ENCODE assay signal across 17 cellular contexts in genomic region chr5:37554403-37554739, GRCh38.
DNase-seq lines count a peak whose midpoint lies in the region; ATAC-seq, FAIRE-seq and TF ChIP-seq lines count a peak whose summit lies in the region.
"Had no signal": no experiment of that assay in that cellular context is flagged by ENCODE, and none has a peak within 500 bp of the region (broad histone marks: within the 10 kb centered on the region; RNA-seq: fewer than 3 reads in every experiment).

No MANE protein-coding gene starts in this region.

- TF ChIP-seq POLR2A in endothelial cell of umbilical vein (IDR thresholded peaks at IDR 0.05; ENCODE audit: low read depth, low read length), result no peak
- no peak for TF ChIP-seq POLR2A in sigmoid colon (IDR thresholded peaks at IDR 0.05)

- CTCF ChIA-PET in PC-3 (lab: Charles Lee), result interaction anchor here (0.5 to 1.3 kb wide), 5 partner anchors 45 to 641 kb away, joined by 3 to 5 read pairs (median 4); no protein-coding TSS in a partner anchor
- CTCF ChIA-PET in endothelial cell of umbilical vein (lab: Charles Lee), result interaction anchor here (0.9 to 3.8 kb wide), 7 partner anchors 11 to 638 kb away, joined by 3 to 33 read pairs (median 4); no protein-coding TSS in a partner anchor

- POLR2A ChIA-PET in PC-3 (lab: Charles Lee; ENCODE audit: unreplicated experiment), result no interaction called here
- POLR2A ChIA-PET in endothelial cell of umbilical vein (lab: Charles Lee), result no interaction called here

- dilution Hi-C loops in endothelial cell of umbilical vein (cut with MboI; ENCODE audit: extremely low pct_ligation_motif_present, low sequenced_read_pairs), result no loop called here

- no peaks in the 10 kb centered on the region for H3K9me1 ChIP-seq in endothelial cell of umbilical vein (replicated peaks; ENCODE audit: control insufficient read depth, extremely low read depth, insufficient read depth, low read length)

- no peak overlapping the region for H2AFZ ChIP-seq in PC-3 (ENCODE audit: low read length)
- no peak overlapping the region for H2AFZ ChIP-seq in endothelial cell of umbilical vein (ENCODE audit: low read depth, low read length)

- H3K4me3 ChIP-seq in PC-3 (ENCODE audit: low read length) (no peak overlapping the region), endothelial cell of umbilical vein (replicated peaks in 1 of 3; ENCODE audit: insufficient read depth in 1 of 3, low read depth in 1 of 3, low read length in 3 of 3) (no peak overlapping the region), sigmoid colon (no peak overlapping the region)
- H3K4me3 ChIP-seq: SJCRH30 had no signal

- H3K4me2 ChIP-seq in PC-3 (ENCODE audit: low read length), result no peak overlapping the region
- H3K4me2 ChIP-seq in endothelial cell of umbilical vein (ENCODE audit: insufficient read depth, low read length), result no peak overlapping the region
- H3K4me2 ChIP-seq: KMS-11 had no signal

- TF ChIP-seq CTCF in C4-2B (conservative IDR thresholded peaks at IDR 0.05) (no peak), PC-3 (conservative IDR thresholded peaks at IDR 0.05; ENCODE audit: low read depth, low read length) (no peak), endothelial cell of umbilical vein (IDR thresholded peaks at IDR 0.05; ENCODE audit: extremely low read depth in 1 of 2, insufficient read depth in 1 of 2, low read depth in 1 of 2, low read length in 2 of 2) (no peak), sigmoid colon (IDR thresholded peaks at IDR 0.05) (no peak)

- H3K36me3 ChIP-seq in PC-3 (ENCODE audit: low read depth, low read length), result no peaks in the 10 kb centered on the region
- H3K36me3 ChIP-seq in endothelial cell of umbilical vein (ENCODE audit: control insufficient read depth in 2 of 2, extremely low read depth in 1 of 2, insufficient read depth in 2 of 2, low read length in 2 of 2), result no peaks in the 10 kb centered on the region
- no peaks in the 10 kb centered on the region for H3K36me3 ChIP-seq in sigmoid colon
- H3K36me3 ChIP-seq: SJCRH30 had no signal

- H3K27me3 ChIP-seq in PC-3 (ENCODE audit: low read length), result no peaks in the 10 kb centered on the region
- H3K27me3 ChIP-seq in endothelial cell of umbilical vein (ENCODE audit: control insufficient read depth in 2 of 2, insufficient read depth in 2 of 2, low read length in 2 of 2), result no peaks in the 10 kb centered on the region
- H3K27me3 ChIP-seq in sigmoid colon, result no peaks in the 10 kb centered on the region
- H3K27me3 ChIP-seq: SJCRH30 had no signal

- H3K79me2 ChIP-seq in PC-3 (ENCODE audit: low read length), result no peaks in the 10 kb centered on the region
- H3K79me2 ChIP-seq in endothelial cell of umbilical vein (ENCODE audit: control insufficient read depth, insufficient read depth, low read length), result no peaks in the 10 kb centered on the region

- WGBS in sigmoid colon, 2 donors, result 84 to 100% methylated on average over 2 of the region's 2 CpGs

- peaks cover 12% of the 10 kb centered on the region; the same call in 1 of the 2 replicates for H3K4me1 ChIP-seq in PC-3 (ENCODE audit: insufficient read depth, low read length)
- peaks cover 24% of the 10 kb centered on the region for H3K4me1 ChIP-seq in endothelial cell of umbilical vein (ENCODE audit: control insufficient read depth, extremely low read depth, insufficient read depth, low read length)
- H3K4me1 ChIP-seq in sigmoid colon, result peaks cover 0 to 17% (median 15%) of the 10 kb centered on the region in 4 donors
- H3K4me1 ChIP-seq: SJCRH30 had no signal

- H3K27ac ChIP-seq in C4-2B (peak overlapping the region; percentile 6; the same call in 1 of the 2 replicates), PC-3 (ENCODE audit: low read length) (no peak overlapping the region), endothelial cell of umbilical vein (ENCODE audit: insufficient read depth, low read depth, low read length) (peak overlapping the region; percentile 61), sigmoid colon (peak overlapping the region in 3 of 4 donors; percentile 50 to 70 (median 62)), caudate nucleus (ENCODE audit: low read depth, low read length) (no peak overlapping the region)
- H3K27ac ChIP-seq: KMS-11, SJCRH30 had no signal

- H4K20me1 ChIP-seq in PC-3 (ENCODE audit: low read length) (no peaks in the 10 kb centered on the region), endothelial cell of umbilical vein (replicated peaks; ENCODE audit: control insufficient read depth, extremely low read depth, insufficient read depth, low read length) (no peaks in the 10 kb centered on the region)

- DNase-seq in PC-3 (no peak), endothelial cell of umbilical vein (ENCODE audit: low read depth, low spot score) (no peak), sigmoid colon (no peak), NCI-H1694 treated with DMSO at 0.1 percent for 48 hours (lab: John Stamatoyannopoulos, UW) (no peak), anterior cingulate cortex (lab: John Stamatoyannopoulos, UW) (no peak), caudate nucleus (lab: John Stamatoyannopoulos, UW) (no peak), left ventricle myocardium superior (no peak)
- DNase-seq: H9, NCI-H1105, NCI-H146, NCI-H2029 treated with DMSO at 0.1 percent for 48 hours, NCI-H345, NCI-H524 had no signal

- intact Hi-C loops in PC-3 (cut with micrococcal nuclease) (loop anchor here (2.0 to 10.0 kb wide), 4 partner anchors 60 to 200 kb away; no protein-coding TSS in a partner anchor), endothelial cell of umbilical vein (cut with micrococcal nuclease) (loop anchor here (2.0 kb wide), 1 partner anchor 184 kb away; the partner anchor contains the start of gene NUP155), sigmoid colon (cut with DNase I) (loop anchor here (5.0 kb wide), 2 partner anchors 43 to 52 kb away; no protein-coding TSS in a partner anchor), left ventricle myocardium superior (cut with micrococcal nuclease) (no loop called here)

- no peak overlapping the region for H3K9ac ChIP-seq in PC-3 (ENCODE audit: low read length)
- no peak overlapping the region for H3K9ac ChIP-seq in endothelial cell of umbilical vein (replicated peaks; ENCODE audit: extremely low read depth, insufficient read depth, low read length)
- H3K9ac ChIP-seq: KMS-11 had no signal

- ATAC-seq in PC-3 (peak; percentile 6), left ventricle myocardium superior (no peak)

- no peak for FAIRE-seq in endothelial cell of umbilical vein (lab: Jason Lieb, UNC)
- FAIRE-seq: D721Med had no signal

- no peak for TF ChIP-seq EP300 in sigmoid colon (IDR thresholded peaks at IDR 0.05)

- BruUV-seq in PC-3 (replicated peaks; lab: Mats Ljungman, UMichigan), result no TSS peak
- BruUV-seq in endothelial cell of umbilical vein (replicated peaks; lab: Mats Ljungman, UMichigan), result no TSS peak

- no peaks in the 10 kb centered on the region for H3K9me2 ChIP-seq in PC-3 (replicated peaks; ENCODE audit: low read length)

- H3K9me3 ChIP-seq in PC-3 (ENCODE audit: low read length) (no peaks in the 10 kb centered on the region), endothelial cell of umbilical vein (replicated peaks; ENCODE audit: control insufficient read depth, insufficient read depth, low read length) (peaks cover 2% of the 10 kb centered on the region), sigmoid colon (peaks cover 0 to 3% (median 0%) of the 10 kb centered on the region in 4 donors)
- H3K9me3 ChIP-seq: SJCRH30 had no signal

- H3F3A ChIP-seq in PC-3 (ENCODE audit: low read length, unreplicated experiment), result no peaks in the 10 kb centered on the region

TF ChIP-seq in endothelial cell of umbilical vein, 7 proteins besides CTCF, POLR2A, EP300 and RAD21:
- TF ChIP-seq EZH2 (IDR thresholded peaks at IDR 0.05; ENCODE audit: borderline replicate concordance, low read depth, low read length, severe bottlenecking) (no peak), GATA2 (IDR thresholded peaks at IDR 0.05; ENCODE audit: insufficient read depth, insufficient read length, low read depth, low read length) (no peak), MAX (IDR thresholded peaks at IDR 0.05; ENCODE audit: insufficient read depth, insufficient read length) (no peak), JUN (IDR thresholded peaks at IDR 0.05; ENCODE audit: borderline replicate concordance, insufficient read depth, insufficient read length, low read depth) (no peak), POLR2AphosphoS5 (IDR thresholded peaks at IDR 0.05; ENCODE audit: insufficient read depth, low read depth, low read length) (no peak), MYC (IDR thresholded peaks at IDR 0.05; ENCODE audit: low read depth, low read length) (no peak), FOS (IDR thresholded peaks at IDR 0.05; ENCODE audit: borderline replicate concordance, insufficient read depth, low read length) (no peak)

Comparison
In these comparisons a context has a peak if more than half of its experiments do, and no peak if none do; other contexts are left out.
1. H3K27ac ChIP-seq: peak in C4-2B (single experiment), endothelial cell of umbilical vein (single experiment) and sigmoid colon (3 of 4); none in PC-3 (single experiment) and caudate nucleus (single experiment).